33 cellular contexts compared by ENCODE assay signal in genomic region chr3:188010478-188010877, GRCh38.
"Had no signal": no experiment of that assay in that cellular context is flagged by ENCODE, and none has a peak within 500 bp of the region (broad histone marks: within the 10 kb centered on the region; RNA-seq: fewer than 3 reads in every experiment).

No MANE protein-coding gene starts in this region.

- H3K4me1 Mint-ChIP-seq: brain had no signal

- H3K9me3 Mint-ChIP-seq: activated CD8-positive, alpha-beta T cell treated with anti-CD3 and anti-CD28 coated beads for 36 hours; activated naive CD4-positive, alpha-beta T cell treated with anti-CD3 and anti-CD28 coated beads, Interleukin-2, amount 50 U/mL, for 24 hours; activated T-cell treated with anti-CD3 and anti-CD28 coated beads, Interleukin-2, amount 50 U/mL, for 4 hours; central memory CD8-positive, alpha-beta T cell had no signal

- H3K27me3 Mint-ChIP-seq: activated CD4-positive, alpha-beta memory T cell treated with anti-CD3 and anti-CD28 coated beads for 36 hours; activated CD8-positive, alpha-beta T cell treated with anti-CD3 and anti-CD28 coated beads for 36 hours; activated naive CD4-positive, alpha-beta T cell treated with anti-CD3 and anti-CD28 coated beads, Interleukin-2, amount 50 U/mL, for 24 hours; activated naive CD8-positive, alpha-beta T cell; activated T-helper 17 cell treated with anti-CD3 and anti-CD28 coated beads, Interleukin-2, amount 50 U/mL, for 72 hours; central memory CD8-positive, alpha-beta T cell had no signal

- H3K4me3 Mint-ChIP-seq: activated B cell treated with CpG ODN at 0.5 μM for 24 hours; activated CD4-positive, alpha-beta memory T cell treated with anti-CD3 and anti-CD28 coated beads for 36 hours; activated CD8-positive, alpha-beta T cell treated with anti-CD3 and anti-CD28 coated beads for 36 hours; activated naive CD4-positive, alpha-beta T cell treated with anti-CD3 and anti-CD28 coated beads for 36 hours; activated naive CD4-positive, alpha-beta T cell treated with anti-CD3 and anti-CD28 coated beads, Interleukin-2, amount 50 U/mL, for 24 hours; activated naive CD8-positive, alpha-beta T cell; activated naive CD8-positive, alpha-beta T cell treated with anti-CD3 and anti-CD28 coated beads, Interleukin-2, amount 10 ng/mL, durations not matched to agents 7 days and 5 days; activated naive CD8-positive, alpha-beta T cell treated with anti-CD3 and anti-CD28 coated beads, Interleukin-2, amount 50 U/mL, for 24 hours; activated T-cell treated with anti-CD3 and anti-CD28 coated beads, Interleukin-2, amount 50 U/mL, for 4 hours; activated T-cell treated with anti-CD3 and anti-CD28 coated beads, Interleukin-2, amount 50 U/mL, for 72 hours; activated T-helper 1 cell treated with anti-CD3 and anti-CD28 coated beads, Interleukin-12 subunit alpha, Interleukin-12 subunit beta, Interleukin-2, Interleukin-4 antibody, amounts not matched to agents 30 ng/mL and 10 ng/mL and 1 ng/mL, durations not matched to agents 14 hours and 24 hours and 36 hours; activated T-helper 17 cell treated with anti-CD3 and anti-CD28 coated beads, Interleukin-2, amount 50 U/mL, for 72 hours; brain; central memory CD8-positive, alpha-beta T cell; T-helper 1 cell treated with Interleukin-12 subunit alpha and Interleukin-12 subunit beta and Interleukin-4 antibody, amounts not matched to agents 30 μg/mL and 1 μg/mL, for 36 hours; T-helper 2 cell treated with Interferon-gamma antibody and Interleukin-4, amounts not matched to agents 5 μg/mL and 100 μg/mL, for 36 hours had no signal

- ATAC-seq: activated CD8-positive, alpha-beta T cell treated with anti-CD3 and anti-CD28 coated beads for 36 hours; activated naive CD8-positive, alpha-beta T cell treated with anti-CD3 and anti-CD28 coated beads, Interleukin-2, amount 50 U/mL, for 24 hours; activated T-cell treated with anti-CD3 and anti-CD28 coated beads, Interleukin-2, amount 50 U/mL, for 4 hours; activated T-cell treated with anti-CD3 and anti-CD28 coated beads, Interleukin-2, amount 50 U/mL, for 72 hours; activated T-helper 17 cell treated with anti-CD3 and anti-CD28 coated beads, Interleukin-2, amount 50 U/mL, for 72 hours had no signal

- DNase-seq: activated B cell treated with CpG ODN at 0.5 μM for 24 hours; activated CD4-positive, alpha-beta memory T cell treated with anti-CD3 and anti-CD28 coated beads for 36 hours; activated CD4-positive, alpha-beta T cell treated with anti-CD3 and anti-CD28 coated beads for 4 hours; activated CD4-positive, alpha-beta T cell treated with anti-CD3 and anti-CD28 coated beads, Interleukin-2, amount 50 U/mL, for 1 hour; activated CD4-positive, alpha-beta T cell treated with anti-CD3 and anti-CD28 coated beads, Interleukin-2, amount 50 U/mL, for 4 hours; activated CD4-positive, CD25-positive, alpha-beta regulatory T cell treated with anti-CD3 and anti-CD28 coated beads, Interleukin-2, amount 50 U/mL, for 72 hours; activated CD8-positive, alpha-beta memory T cell treated with anti-CD3 and anti-CD28 coated beads, Interleukin-2, amount 50 U/mL, for 4 hours; activated CD8-positive, alpha-beta T cell treated with anti-CD3 and anti-CD28 coated beads for 36 hours; activated effector memory CD4-positive, alpha-beta T cell treated with anti-CD3 and anti-CD28 coated beads, Interleukin-2, amount 50 U/mL, for 16 hours; activated gamma-delta T cell treated with Interleukin-2 at 50 U/mL for 16 hours; activated naive CD4-positive, alpha-beta T cell; activated naive CD4-positive, alpha-beta T cell treated with anti-CD3 and anti-CD28 coated beads for 36 hours; activated naive CD8-positive, alpha-beta T cell treated with anti-CD3 and anti-CD28 coated beads, Interleukin-2, amount 10 ng/mL, durations not matched to agents 7 days and 5 days; activated naive CD8-positive, alpha-beta T cell treated with anti-CD3 and anti-CD28 coated beads, Interleukin-2, amount 50 U/mL, for 24 hours; activated T-cell treated with anti-CD3 and anti-CD28 coated beads for 4 hours; activated T-cell treated with anti-CD3 and anti-CD28 coated beads, Interleukin-2, amount 50 U/mL, for 1 hour; activated T-cell treated with anti-CD3 and anti-CD28 coated beads, Interleukin-2, amount 50 U/mL, for 4 hours; activated T-cell treated with anti-CD3 and anti-CD28 coated beads, Interleukin-2, amount 50 U/mL, for 72 hours; amygdala; anterior cingulate cortex; caudate nucleus; cerebellar nuclear complex; T-helper 1 cell; T-helper 2 cell; T-helper 9 cell had no signal

- H3K27ac Mint-ChIP-seq: activated B cell treated with CpG ODN at 0.5 μM for 24 hours; activated CD4-positive, alpha-beta memory T cell treated with anti-CD3 and anti-CD28 coated beads for 36 hours; activated CD8-positive, alpha-beta T cell treated with anti-CD3 and anti-CD28 coated beads for 36 hours; activated naive CD4-positive, alpha-beta T cell treated with anti-CD3 and anti-CD28 coated beads for 36 hours; activated naive CD4-positive, alpha-beta T cell treated with anti-CD3 and anti-CD28 coated beads, Interleukin-2, amount 50 U/mL, for 24 hours; activated naive CD8-positive, alpha-beta T cell; activated naive CD8-positive, alpha-beta T cell treated with anti-CD3 and anti-CD28 coated beads, Interleukin-2, amount 10 ng/mL, durations not matched to agents 7 days and 5 days; activated naive CD8-positive, alpha-beta T cell treated with anti-CD3 and anti-CD28 coated beads, Interleukin-2, amount 50 U/mL, for 24 hours; activated T-cell treated with anti-CD3 and anti-CD28 coated beads, Interleukin-2, amount 50 U/mL, for 72 hours; activated T-helper 1 cell treated with anti-CD3 and anti-CD28 coated beads, Interleukin-12 subunit alpha, Interleukin-12 subunit beta, Interleukin-2, Interleukin-4 antibody, amounts not matched to agents 30 ng/mL and 10 ng/mL and 1 ng/mL, durations not matched to agents 14 hours and 24 hours and 36 hours; activated T-helper 17 cell treated with anti-CD3 and anti-CD28 coated beads, Interleukin-2, amount 50 U/mL, for 72 hours; brain; T-helper 1 cell treated with Interleukin-12 subunit alpha and Interleukin-12 subunit beta and Interleukin-4 antibody, amounts not matched to agents 30 μg/mL and 1 μg/mL, for 36 hours; T-helper 2 cell treated with Interferon-gamma antibody and Interleukin-4, amounts not matched to agents 5 μg/mL and 100 μg/mL, for 36 hours had no signal

- H3K36me3 Mint-ChIP-seq: activated CD4-positive, alpha-beta memory T cell treated with anti-CD3 and anti-CD28 coated beads for 36 hours; activated naive CD4-positive, alpha-beta T cell treated with anti-CD3 and anti-CD28 coated beads, Interleukin-2, amount 50 U/mL, for 24 hours; activated naive CD8-positive, alpha-beta T cell; brain had no signal
